Comparison of ENCODE assay signal across 8 cellular contexts in genomic region chr19:48696353-48697010, GRCh38. TPM values are rescaled to one million over a fixed set of nuclear protein-coding genes. Genes with fewer than 3 reads are reported as not detected.
DNase-seq lines count a peak whose midpoint lies in the region; ATAC-seq and TF ChIP-seq lines count a peak whose summit lies in the region.

No MANE protein-coding gene starts in this region.

- intact Hi-C loops in lower lobe of right lung (cut with DNase I): no loop called here

- peak; percentile 20 for ATAC-seq in activated CD8-positive, alpha-beta memory T cell treated with anti-CD3 and anti-CD28 coated beads, Interleukin-2, amount 10 ng/mL, durations not matched to agents 7 days and 5 days
- ATAC-seq in lower lobe of right lung (peak; percentile 47 to 58), HG03432 (IDR thresholded peaks at IDR 0.05; ENCODE audit: unreplicated experiment) (no peak)

- TF ChIP-seq EP300 in tibial nerve (IDR thresholded peaks at IDR 0.05): no peak

- peaks cover 9% of the 10 kb centered on the region for H3K4me1 ChIP-seq in lower lobe of right lung
- H3K4me1 ChIP-seq in tibial nerve: peaks cover 0 to 12% (median 2%) of the 10 kb centered on the region in 4 donors

- H3K9me3 ChIP-seq in lower lobe of right lung: no peaks in the 10 kb centered on the region
- H3K9me3 ChIP-seq in tibial nerve: no peaks in the 10 kb centered on the region

- H3K27me3 ChIP-seq in lower lobe of right lung (ENCODE audit: low read depth) (peaks cover 11% of the 10 kb centered on the region), tibial nerve (peaks cover 0 to 21% of the 10 kb centered on the region in 2 donors)

- DNase-seq in activated CD8-positive, alpha-beta memory T cell treated with anti-CD3 and anti-CD28 coated beads, Interleukin-2, amount 10 ng/mL, durations not matched to agents 7 days and 5 days: no peak
- DNase-seq in activated CD8-positive, alpha-beta memory T cell treated with anti-CD3 and anti-CD28 coated beads, Interleukin-2, amount 50 U/mL, for 48 hours: no peak
- DNase-seq in cerebellar cortex (ENCODE audit: low spot score): peak; percentile 44
- DNase-seq in lower lobe of right lung: no peak
- no peak for DNase-seq in tibial nerve (ENCODE audit: low spot score in 2 of 2)
- DNase-seq in SW480 (ENCODE audit: low spot score): no peak
- DNase-seq in NCI-H748 (lab: John Stamatoyannopoulos, UW; ENCODE audit: unreplicated experiment): no peak

- no peaks in the 10 kb centered on the region for H3K36me3 Mint-ChIP-seq in activated CD8-positive, alpha-beta memory T cell treated with anti-CD3 and anti-CD28 coated beads, Interleukin-2, amount 10 ng/mL, durations not matched to agents 7 days and 5 days

- WGBS in tibial nerve, 2 donors: 7 to 14% methylated on average over 31 to 33 of the region's 34 CpGs

- H3K27me3 Mint-ChIP-seq in activated CD8-positive, alpha-beta memory T cell treated with anti-CD3 and anti-CD28 coated beads, Interleukin-2, amount 10 ng/mL, durations not matched to agents 7 days and 5 days: peaks cover 16% of the 10 kb centered on the region

- peak overlapping the region; percentile 41 for H3K4me3 ChIP-seq in lower lobe of right lung
- H3K4me3 ChIP-seq in tibial nerve: peak overlapping the region in 3 of 4 donors; percentile 4 to 20 (median 17)

- TF ChIP-seq CTCF in lower lobe of right lung (IDR thresholded peaks at IDR 0.05) (no peak), tibial nerve (IDR thresholded peaks at IDR 0.05) (no peak)

- no peaks in the 10 kb centered on the region for H3K9me3 Mint-ChIP-seq in activated CD8-positive, alpha-beta memory T cell treated with anti-CD3 and anti-CD28 coated beads, Interleukin-2, amount 10 ng/mL, durations not matched to agents 7 days and 5 days (ENCODE audit: low read depth)

- H3K36me3 ChIP-seq in lower lobe of right lung (peaks cover under 1% of the 10 kb centered on the region), tibial nerve (peaks cover 0 to 20% (median 0%) of the 10 kb centered on the region in 3 donors)

- peaks cover 5% of the 10 kb centered on the region for H3K4me1 Mint-ChIP-seq in activated CD8-positive, alpha-beta memory T cell treated with anti-CD3 and anti-CD28 coated beads, Interleukin-2, amount 10 ng/mL, durations not matched to agents 7 days and 5 days

- no peak for TF ChIP-seq POLR2A in tibial nerve (IDR thresholded peaks at IDR 0.05)

- no peak overlapping the region for H3K27ac Mint-ChIP-seq in activated CD8-positive, alpha-beta memory T cell treated with anti-CD3 and anti-CD28 coated beads, Interleukin-2, amount 10 ng/mL, durations not matched to agents 7 days and 5 days

- CTCF ChIA-PET in activated CD8-positive, alpha-beta memory T cell treated with anti-CD3 and anti-CD28 coated beads, Interleukin-2, amount 10 ng/mL, durations not matched to agents 7 days and 5 days (lab: Charles Lee): interaction anchor here (1.5 to 1.6 kb wide), 2 partner anchors 21 to 22 kb away, joined by 4 to 5 read pairs; no protein-coding TSS in a partner anchor

- no peak overlapping the region for H3K4me3 Mint-ChIP-seq in activated CD8-positive, alpha-beta memory T cell treated with anti-CD3 and anti-CD28 coated beads, Interleukin-2, amount 10 ng/mL, durations not matched to agents 7 days and 5 days

- H3K27ac ChIP-seq in lower lobe of right lung (peak overlapping the region; percentile 46), tibial nerve (peak overlapping the region in 1 of 4 donors; percentile 68)

RNA-seq across cellular contexts. Expression of gene FUT2, which starts 0.7 kb away (rescaled TPM):
- not detected for total RNA-seq in activated CD8-positive, alpha-beta memory T cell treated with anti-CD3 and anti-CD28 coated beads, Interleukin-2, amount 10 ng/mL, durations not matched to agents 7 days and 5 days
- total RNA-seq in lower lobe of right lung (1.2 TPM), tibial nerve (under 1 TPM in 1 of 4 donors, not detected in 3; 0.44 TPM)

RNA-seq across cellular contexts. Expression of gene MAMSTR, which starts 23.0 kb away (rescaled TPM):
- total RNA-seq in activated CD8-positive, alpha-beta memory T cell treated with anti-CD3 and anti-CD28 coated beads, Interleukin-2, amount 10 ng/mL, durations not matched to agents 7 days and 5 days: 1 to 10 TPM; 1.0 to 1.1 TPM
- total RNA-seq in lower lobe of right lung (1.5 TPM), tibial nerve (1 to 10 TPM; 2.7 to 7.2 (median 5.9) TPM)

RNA-seq across cellular contexts. Expression of gene NTN5, which starts 23.7 kb away (rescaled TPM):
- under 1 TPM; 0.64 to 0.87 TPM for total RNA-seq in activated CD8-positive, alpha-beta memory T cell treated with anti-CD3 and anti-CD28 coated beads, Interleukin-2, amount 10 ng/mL, durations not matched to agents 7 days and 5 days
- total RNA-seq in lower lobe of right lung (0.24 TPM), tibial nerve (1 to 10 TPM in 3 of 4 donors, under 1 TPM in 1; 0.78 to 6.9 (median 2.2) TPM)

RNA-seq across cellular contexts. Expression of gene RASIP1, which starts 43.9 kb away (rescaled TPM):
- not detected for total RNA-seq in activated CD8-positive, alpha-beta memory T cell treated with anti-CD3 and anti-CD28 coated beads, Interleukin-2, amount 10 ng/mL, durations not matched to agents 7 days and 5 days
- total RNA-seq in lower lobe of right lung (33.4 TPM), tibial nerve (10 to 100 TPM; 12.3 to 23.3 (median 19.8) TPM)

RNA-seq across cellular contexts. Expression of gene IZUMO1, which starts 50.2 kb away (rescaled TPM):
- total RNA-seq in activated CD8-positive, alpha-beta memory T cell treated with anti-CD3 and anti-CD28 coated beads, Interleukin-2, amount 10 ng/mL, durations not matched to agents 7 days and 5 days: not detected
- total RNA-seq in lower lobe of right lung (2.9 TPM), tibial nerve (under 1 TPM in 2 of 4 donors, not detected in 2; 0.21 to 0.30 TPM)
